Comparison of ENCODE assay signal across 8 cellular contexts in the genomic region with DNA sequence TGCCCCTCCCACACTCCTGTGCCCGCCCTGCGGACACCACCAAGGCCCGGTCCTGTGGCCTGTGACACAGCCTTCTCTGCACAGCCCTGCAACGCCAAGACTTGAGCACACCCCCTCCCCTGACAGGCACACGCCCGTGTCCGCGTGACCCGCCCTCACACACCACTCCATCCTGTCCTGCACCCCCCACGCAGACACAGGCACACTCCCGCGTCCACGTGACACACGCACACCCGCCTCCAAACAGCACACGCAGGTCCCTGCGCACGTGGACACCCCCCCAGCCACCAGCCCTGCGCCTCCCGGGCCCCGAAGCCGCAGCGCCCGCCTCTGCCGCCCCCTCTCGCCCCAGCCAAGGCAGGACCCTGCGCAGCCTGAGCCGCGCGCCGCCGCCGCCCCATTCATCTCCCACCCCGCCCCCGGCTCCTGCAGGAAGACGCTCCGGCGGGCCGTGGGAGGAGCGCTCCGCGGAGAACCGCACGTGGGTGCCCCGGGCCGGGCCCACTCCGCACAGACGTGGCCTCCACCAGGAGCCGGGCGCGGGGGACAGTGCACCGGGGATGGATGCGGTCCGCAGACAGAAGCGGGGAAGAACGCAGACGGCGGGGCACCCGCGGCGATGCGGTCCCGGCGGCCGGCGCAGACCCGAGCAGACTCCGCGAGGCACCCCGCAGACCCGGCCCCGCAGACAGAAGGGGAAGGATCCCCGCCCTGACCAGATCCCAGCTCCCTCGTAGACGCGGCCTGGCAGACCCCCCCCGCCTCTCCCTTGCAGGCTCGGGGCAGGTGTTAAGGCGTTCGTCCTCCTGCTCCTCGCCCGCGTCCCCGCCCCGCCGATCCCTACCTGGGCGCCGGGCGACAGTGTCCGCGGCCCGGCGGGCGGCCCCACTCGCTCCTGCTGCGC. TPM values are rescaled to one million over a fixed set of nuclear protein-coding genes. Genes with fewer than 3 reads are reported as not detected.
DNase-seq lines count a peak whose midpoint lies in the region; ATAC-seq and TF ChIP-seq lines count a peak whose summit lies in the region.

No MANE protein-coding gene starts in this region.

- peak overlapping the region; percentile 49 for H3K4me3 ChIP-seq in CD8-positive, alpha-beta memory T cell (ENCODE audit: low read length)
- H3K4me3 ChIP-seq in WI38 (ENCODE audit: low read depth, low read length) = peak overlapping the region; percentile 66
- peak overlapping the region; percentile 53 to 92 (median 69) for H3K4me3 ChIP-seq in breast epithelium
- H3K4me3 ChIP-seq in spleen = peak overlapping the region; percentile 74 to 98 (median 88)

- peaks cover 0 to 2% (median 0%) of the 10 kb centered on the region in 3 donors for H3K36me3 Mint-ChIP-seq in CD8-positive, alpha-beta memory T cell

- POLR2A ChIA-PET in CD8-positive, alpha-beta memory T cell (lab: Charles Lee) = interaction anchor here (1.3 kb wide), 1 partner anchor 73 kb away, joined by 3 read pairs; no protein-coding TSS in a partner anchor

- H3K27ac ChIP-seq in CD8-positive, alpha-beta memory T cell (ENCODE audit: low read depth, low read length) = no peak overlapping the region
- peak overlapping the region; percentile 55 to 83 for H3K27ac ChIP-seq in breast epithelium
- peak overlapping the region; percentile 38 to 95 (median 72) for H3K27ac ChIP-seq in spleen

- H3K27me3 Mint-ChIP-seq in CD8-positive, alpha-beta memory T cell = no peaks in the 10 kb centered on the region

- CTCF ChIA-PET in CD8-positive, alpha-beta memory T cell (lab: Charles Lee) = interaction anchor here (0.8 kb wide), 1 partner anchor 182 kb away, joined by 3 read pairs; no protein-coding TSS in a partner anchor

- H3K27me3 ChIP-seq in CD8-positive, alpha-beta memory T cell (ENCODE audit: insufficient read depth, low read length, poor library complexity, severe bottlenecking) = no peaks in the 10 kb centered on the region
- H3K27me3 ChIP-seq in breast epithelium (no peaks in the 10 kb centered on the region), spleen (replicated peaks in 1 of 7) (no peaks in the 10 kb centered on the region)

- peak; percentile 14 for ATAC-seq in GM21576 (IDR thresholded peaks at IDR 0.05; ENCODE audit: unreplicated experiment)
- ATAC-seq in HG03108 (IDR thresholded peaks at IDR 0.05; ENCODE audit: unreplicated experiment) = no peak

- intact Hi-C loops in breast epithelium (cut with DNase I; ENCODE audit: low total_unique reads) (no loop called here), spleen (cut with DNase I; ENCODE audit: low total_unique reads) (no loop called here)

- peak overlapping the region; percentile 73 to 90 (median 86) for H3K4me3 Mint-ChIP-seq in CD8-positive, alpha-beta memory T cell

- no peaks in the 10 kb centered on the region for H3K9me3 ChIP-seq in CD8-positive, alpha-beta memory T cell (ENCODE audit: low read length)
- no peaks in the 10 kb centered on the region for H3K9me3 ChIP-seq in breast epithelium
- no peaks in the 10 kb centered on the region for H3K9me3 ChIP-seq in spleen

- H3K4me1 ChIP-seq in CD8-positive, alpha-beta memory T cell (ENCODE audit: insufficient read depth, low read length) = peaks cover 24% of the 10 kb centered on the region
- H3K4me1 ChIP-seq in breast epithelium (peaks cover 23 to 26% of the 10 kb centered on the region in 2 donors), spleen (peaks cover 25 to 88% (median 57%) of the 10 kb centered on the region in 6 donors)

- TF ChIP-seq POLR2A in breast epithelium (IDR thresholded peaks at IDR 0.05) (no peak), spleen (IDR thresholded peaks at IDR 0.05) (no peak)

- DNase-seq in CD8-positive, alpha-beta memory T cell = peak; percentile 78 to 89 (median 81)
- DNase-seq in Kasumi-1 (lab: John Stamatoyannopoulos, UW) = peak; percentile 7 to 12
- DNase-seq in breast epithelium (ENCODE audit: low spot score in 2 of 2) = peak; percentile 65 to 71
- peak; percentile 57 for DNase-seq in iris pigment epithelial cell (ENCODE audit: low read depth)
- peak; percentile 95 for DNase-seq in spleen

- TF ChIP-seq CTCF in WI38 (IDR thresholded peaks at IDR 0.05; ENCODE audit: low read depth, low read length) (no peak), breast epithelium (IDR thresholded peaks at IDR 0.05) (no peak), spleen (IDR thresholded peaks at IDR 0.05 in 8 of 11, conservative IDR thresholded peaks at IDR 0.05 in 3 of 11) (peak in 2 of 11 experiments; percentile 11 to 17)

- peak overlapping the region in 7 of 8 donors; percentile 74 to 88 (median 82) for H3K27ac Mint-ChIP-seq in CD8-positive, alpha-beta memory T cell

- peaks cover 21 to 36% (median 24%) of the 10 kb centered on the region in 3 donors for H3K4me1 Mint-ChIP-seq in CD8-positive, alpha-beta memory T cell

- no peaks in the 10 kb centered on the region for H3K9me3 Mint-ChIP-seq in CD8-positive, alpha-beta memory T cell

- no peaks in the 10 kb centered on the region for H3K36me3 ChIP-seq in CD8-positive, alpha-beta memory T cell (ENCODE audit: insufficient read depth, low read length)
- no peaks in the 10 kb centered on the region for H3K36me3 ChIP-seq in breast epithelium
- peaks cover 0 to 13% (median 0%) of the 10 kb centered on the region in 6 donors for H3K36me3 ChIP-seq in spleen

- WGBS in spleen, 5 donors = 0 to 1% (median 1%) methylated on average over 14 to 96 of the region's 96 CpGs

RNA-seq across cellular contexts. Expression of gene CAMKK1, which starts 0.5 kb away (rescaled TPM):
- 1 to 10 TPM; 2.3 to 2.7 TPM for total RNA-seq in CD8-positive, alpha-beta memory T cell
- polyA plus RNA-seq in CD8-positive, alpha-beta memory T cell = 1.1 TPM
- total RNA-seq in breast epithelium (1 to 10 TPM; 3.0 to 7.8 (median 6.9) TPM), spleen (10 to 100 TPM in 2 of 7 donors, 1 to 10 TPM in 5; 7.7 to 13.0 (median 8.8) TPM)
- polyA plus RNA-seq in spleen = 10 to 100 TPM in 1 of 3 donors, 1 to 10 TPM in 2; 5.2 to 10.0 (median 10.0) TPM

RNA-seq across cellular contexts. Expression of gene P2RX1, which starts 23.9 kb away (rescaled TPM):
- total RNA-seq in CD8-positive, alpha-beta memory T cell = under 1 TPM; 0.13 to 0.22 TPM
- polyA plus RNA-seq in CD8-positive, alpha-beta memory T cell = not detected
- total RNA-seq in breast epithelium (1 to 10 TPM; 1.2 to 3.5 (median 2.0) TPM), spleen (10 to 100 TPM; 16.8 to 46.3 (median 23.1) TPM)
- 10 to 100 TPM in 2 of 3 donors, 1 to 10 TPM in 1; 9.2 to 22.0 (median 10.3) TPM for polyA plus RNA-seq in spleen

RNA-seq across cellular contexts. Expression of gene NCBP3, which starts 46.3 kb away (rescaled TPM):
- total RNA-seq in CD8-positive, alpha-beta memory T cell = 10 to 100 TPM; 39.9 to 42.0 TPM
- 18.0 TPM for polyA plus RNA-seq in CD8-positive, alpha-beta memory T cell
- 10 to 100 TPM; 21.6 to 34.1 (median 25.9) TPM for total RNA-seq in breast epithelium
- 10 to 100 TPM; 24.9 to 43.9 (median 39.8) TPM for total RNA-seq in spleen
- 10 to 100 TPM; 13.0 to 22.8 (median 20.6) TPM for polyA plus RNA-seq in spleen

Comparison
In these comparisons a context has a peak if more than half of its experiments do, and no peak if none do; other contexts are left out.
1. DNase-seq: peak in every context shown above with its lines; median percentile 95 in spleen; 81 in CD8-positive, alpha-beta memory T cell; 68 in breast epithelium; 57 in iris pigment epithelial cell; 10 in Kasumi-1.